Comparison of ENCODE assay signal across 19 cellular contexts in genomic region chr11:44079376-44079775, GRCh38. TPM values are rescaled to one million over a fixed set of nuclear protein-coding genes. Genes with fewer than 3 reads are reported as not detected.
"Had no signal": no experiment of that assay in that cellular context is flagged by ENCODE, and none has a peak within 500 bp of the region (broad histone marks: within the 10 kb centered on the region; RNA-seq: fewer than 3 reads in every experiment).

No MANE protein-coding gene starts in this region.

- H3K36me3 ChIP-seq: MG63 had no signal

- H3K4me3 ChIP-seq: MG63 had no signal

- H3K4me2 ChIP-seq: SK-N-SH had no signal

- H3K9me3 ChIP-seq: MG63, SK-N-SH had no signal

- H3K9me2 ChIP-seq: SK-N-SH had no signal

- H3K9ac ChIP-seq: SK-N-SH had no signal

- DNase-seq: IMR-90, Karpas-422, KG1, MG63, NCI-H1092 treated with DMSO at 0.1 percent for 48 hours, NCI-H1436 treated with DMSO at 0.1 percent for 48 hours, NCI-H1694 treated with DMSO at 0.1 percent for 48 hours, NCI-H1930, NCI-H2081, NCI-H2107, NCI-H2227 treated with DMSO at 0.1 percent for 48 hours, NCI-H524, NCI-H69, NCI-H774, Right ventricle myocardium superior, RPMI8226, SK-N-SH had no signal

- H3K27me3 ChIP-seq: MG63 had no signal

RNA-seq across cellular contexts. Expression of gene ACCSL, which starts 31.6 kb away (rescaled TPM):
- total RNA-seq: HT-29, IMR-90, NCI-H460, Right ventricle myocardium superior had no signal
